ENCODE assay signal across 1 cellular context in the genomic region with DNA sequence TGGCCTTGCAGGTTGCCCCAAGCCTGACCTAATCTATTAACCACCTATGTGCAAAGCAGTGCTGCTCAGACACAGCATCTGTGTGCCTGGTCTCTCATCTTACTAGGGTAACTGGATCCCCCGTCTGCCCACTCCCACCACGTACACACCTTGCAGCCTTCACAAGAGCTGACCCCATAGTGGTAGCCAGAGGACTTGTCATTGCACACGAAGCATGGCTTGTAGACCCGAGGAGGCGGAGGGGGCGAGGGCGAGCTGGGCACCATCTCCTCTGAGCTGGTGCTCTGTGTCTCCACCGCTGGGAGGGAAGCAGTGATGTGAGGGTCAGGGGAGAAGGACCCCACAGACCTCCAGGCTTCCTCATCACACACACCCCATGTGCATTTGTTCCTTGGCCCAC.
TF ChIP-seq lines count a peak whose summit lies in the region.

No MANE protein-coding gene starts in this region.

TF ChIP-seq in HepG2, 621 proteins besides CTCF, POLR2A, EP300 and RAD21:
- TF ChIP-seq, protein P1, sequence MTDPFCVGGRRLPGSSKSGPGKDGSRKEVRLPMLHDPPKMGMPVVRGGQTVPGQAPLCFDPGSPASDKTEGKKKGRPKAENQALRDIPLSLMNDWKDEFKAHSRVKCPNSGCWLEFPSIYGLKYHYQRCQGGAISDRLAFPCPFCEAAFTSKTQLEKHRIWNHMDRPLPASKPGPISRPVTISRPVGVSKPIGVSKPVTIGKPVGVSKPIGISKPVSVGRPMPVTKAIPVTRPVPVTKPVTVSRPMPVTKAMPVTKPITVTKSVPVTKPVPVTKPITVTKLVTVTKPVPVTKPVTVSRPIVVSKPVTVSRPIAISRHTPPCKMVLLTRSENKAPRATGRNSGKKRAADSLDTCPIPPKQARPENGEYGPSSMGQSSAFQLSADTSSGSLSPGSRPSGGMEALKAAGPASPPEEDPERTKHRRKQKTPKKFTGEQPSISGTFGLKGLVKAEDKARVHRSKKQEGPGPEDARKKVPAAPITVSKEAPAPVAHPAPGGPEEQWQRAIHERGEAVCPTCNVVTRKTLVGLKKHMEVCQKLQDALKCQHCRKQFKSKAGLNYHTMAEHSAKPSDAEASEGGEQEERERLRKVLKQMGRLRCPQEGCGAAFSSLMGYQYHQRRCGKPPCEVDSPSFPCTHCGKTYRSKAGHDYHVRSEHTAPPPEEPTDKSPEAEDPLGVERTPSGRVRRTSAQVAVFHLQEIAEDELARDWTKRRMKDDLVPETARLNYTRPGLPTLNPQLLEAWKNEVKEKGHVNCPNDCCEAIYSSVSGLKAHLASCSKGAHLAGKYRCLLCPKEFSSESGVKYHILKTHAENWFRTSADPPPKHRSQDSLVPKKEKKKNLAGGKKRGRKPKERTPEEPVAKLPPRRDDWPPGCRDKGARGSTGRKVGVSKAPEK (CRISPR knock-in tag; IDR thresholded peaks at IDR 0.05; ENCODE audit: borderline replicate concordance): no peak
- TF ChIP-seq FOSL2 (CRISPR knock-in tag; IDR thresholded peaks at IDR 0.05): no peak
- no peak for TF ChIP-seq DNMT3B (CRISPR knock-in tag; conservative IDR thresholded peaks at IDR 0.05)
- no peak for TF ChIP-seq MEIS1 (CRISPR knock-in tag; IDR thresholded peaks at IDR 0.05; ENCODE audit: borderline replicate concordance)
- no peak for TF ChIP-seq RARG (CRISPR knock-in tag; IDR thresholded peaks at IDR 0.05; ENCODE audit: low read depth)
- TF ChIP-seq NFKB2 (CRISPR knock-in tag; IDR thresholded peaks at IDR 0.05; ENCODE audit: borderline replicate concordance): no peak
- TF ChIP-seq ZNF460 (CRISPR knock-in tag; IDR thresholded peaks at IDR 0.05; ENCODE audit: borderline replicate concordance): no peak
- no peak for TF ChIP-seq ZNF234 (CRISPR knock-in tag; conservative IDR thresholded peaks at IDR 0.05)
- no peak for TF ChIP-seq ZNF597 (CRISPR knock-in tag; IDR thresholded peaks at IDR 0.05)
- TF ChIP-seq ZNF605 (CRISPR knock-in tag; IDR thresholded peaks at IDR 0.05): no peak
- TF ChIP-seq, protein P2, sequence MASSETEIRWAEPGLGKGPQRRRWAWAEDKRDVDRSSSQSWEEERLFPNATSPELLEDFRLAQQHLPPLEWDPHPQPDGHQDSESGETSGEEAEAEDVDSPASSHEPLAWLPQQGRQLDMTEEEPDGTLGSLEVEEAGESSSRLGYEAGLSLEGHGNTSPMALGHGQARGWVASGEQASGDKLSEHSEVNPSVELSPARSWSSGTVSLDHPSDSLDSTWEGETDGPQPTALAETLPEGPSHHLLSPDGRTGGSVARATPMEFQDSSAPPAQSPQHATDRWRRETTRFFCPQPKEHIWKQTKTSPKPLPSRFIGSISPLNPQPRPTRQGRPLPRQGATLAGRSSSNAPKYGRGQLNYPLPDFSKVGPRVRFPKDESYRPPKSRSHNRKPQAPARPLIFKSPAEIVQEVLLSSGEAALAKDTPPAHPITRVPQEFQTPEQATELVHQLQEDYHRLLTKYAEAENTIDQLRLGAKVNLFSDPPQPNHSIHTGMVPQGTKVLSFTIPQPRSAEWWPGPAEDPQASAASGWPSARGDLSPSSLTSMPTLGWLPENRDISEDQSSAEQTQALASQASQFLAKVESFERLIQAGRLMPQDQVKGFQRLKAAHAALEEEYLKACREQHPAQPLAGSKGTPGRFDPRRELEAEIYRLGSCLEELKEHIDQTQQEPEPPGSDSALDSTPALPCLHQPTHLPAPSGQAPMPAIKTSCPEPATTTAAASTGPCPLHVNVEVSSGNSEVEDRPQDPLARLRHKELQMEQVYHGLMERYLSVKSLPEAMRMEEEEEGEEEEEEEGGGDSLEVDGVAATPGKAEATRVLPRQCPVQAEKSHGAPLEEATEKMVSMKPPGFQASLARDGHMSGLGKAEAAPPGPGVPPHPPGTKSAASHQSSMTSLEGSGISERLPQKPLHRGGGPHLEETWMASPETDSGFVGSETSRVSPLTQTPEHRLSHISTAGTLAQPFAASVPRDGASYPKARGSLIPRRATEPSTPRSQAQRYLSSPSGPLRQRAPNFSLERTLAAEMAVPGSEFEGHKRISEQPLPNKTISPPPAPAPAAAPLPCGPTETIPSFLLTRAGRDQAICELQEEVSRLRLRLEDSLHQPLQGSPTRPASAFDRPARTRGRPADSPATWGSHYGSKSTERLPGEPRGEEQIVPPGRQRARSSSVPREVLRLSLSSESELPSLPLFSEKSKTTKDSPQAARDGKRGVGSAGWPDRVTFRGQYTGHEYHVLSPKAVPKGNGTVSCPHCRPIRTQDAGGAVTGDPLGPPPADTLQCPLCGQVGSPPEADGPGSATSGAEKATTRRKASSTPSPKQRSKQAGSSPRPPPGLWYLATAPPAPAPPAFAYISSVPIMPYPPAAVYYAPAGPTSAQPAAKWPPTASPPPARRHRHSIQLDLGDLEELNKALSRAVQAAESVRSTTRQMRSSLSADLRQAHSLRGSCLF (CRISPR knock-in tag; IDR thresholded peaks at IDR 0.05; ENCODE audit: borderline replicate concordance): no peak
- TF ChIP-seq, protein P3, sequence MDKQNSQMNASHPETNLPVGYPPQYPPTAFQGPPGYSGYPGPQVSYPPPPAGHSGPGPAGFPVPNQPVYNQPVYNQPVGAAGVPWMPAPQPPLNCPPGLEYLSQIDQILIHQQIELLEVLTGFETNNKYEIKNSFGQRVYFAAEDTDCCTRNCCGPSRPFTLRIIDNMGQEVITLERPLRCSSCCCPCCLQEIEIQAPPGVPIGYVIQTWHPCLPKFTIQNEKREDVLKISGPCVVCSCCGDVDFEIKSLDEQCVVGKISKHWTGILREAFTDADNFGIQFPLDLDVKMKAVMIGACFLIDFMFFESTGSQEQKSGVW (CRISPR knock-in tag; IDR thresholded peaks at IDR 0.05; ENCODE audit: borderline replicate concordance): no peak
- TF ChIP-seq EEA1 (CRISPR knock-in tag; IDR thresholded peaks at IDR 0.05; ENCODE audit: borderline replicate concordance): no peak
- no peak for TF ChIP-seq SOX13 (IDR thresholded peaks at IDR 0.05)
- TF ChIP-seq SOX13 (CRISPR knock-in tag; conservative IDR thresholded peaks at IDR 0.05 in 1 of 2, IDR thresholded peaks at IDR 0.05 in 1 of 2): no peak
- TF ChIP-seq HDAC2 (CRISPR knock-in tag; IDR thresholded peaks at IDR 0.05): no peak
- no peak for TF ChIP-seq STAG1 (CRISPR knock-in tag; IDR thresholded peaks at IDR 0.05)
- TF ChIP-seq HNRNPUL1 (IDR thresholded peaks at IDR 0.05; ENCODE audit: low read depth, low read length): no peak
